Comparison of ENCODE assay signal across 2 cellular contexts in the genomic region with DNA sequence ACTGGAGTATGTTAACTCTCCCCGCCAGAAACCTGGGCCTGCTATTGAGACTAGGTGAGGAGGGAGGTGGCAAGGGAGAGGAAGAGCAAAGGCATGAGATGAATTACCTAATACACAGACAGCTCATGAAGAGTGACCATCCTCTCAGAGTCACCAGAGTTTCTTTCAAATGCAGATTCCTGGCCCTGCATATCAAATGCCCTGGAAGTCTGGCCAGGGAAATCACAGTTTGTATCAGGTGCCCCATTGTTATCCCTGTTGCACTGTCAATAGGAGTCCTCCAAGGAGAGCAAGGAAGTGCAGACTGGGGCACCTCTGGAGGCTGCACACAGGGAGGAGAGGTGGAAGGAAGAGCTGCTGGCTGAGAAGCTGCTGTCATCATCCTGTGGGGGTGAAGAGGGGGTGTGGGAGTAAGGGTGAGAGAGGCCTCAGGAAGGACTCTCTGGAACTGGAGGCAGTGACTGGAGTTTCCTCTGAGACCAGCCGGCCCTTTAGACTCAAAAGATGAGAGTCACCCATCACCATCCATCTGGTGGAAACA.
TF ChIP-seq lines count a peak whose summit lies in the region.

No MANE protein-coding gene starts in this region.

TF ChIP-seq in H1, 55 proteins besides CTCF, POLR2A, EP300 and RAD21 (continues in another document):
- TF ChIP-seq SAP30 (IDR thresholded peaks at IDR 0.05; ENCODE audit: insufficient read depth, insufficient replicate concordance, low read length) (no peak), TCF12 (IDR thresholded peaks at IDR 0.05; ENCODE audit: low read depth, low read length) (0 out of 2 replicates have a peak, but pooled peaks have one; percentile 76), SUZ12 (IDR thresholded peaks at IDR 0.05; ENCODE audit: low read length) (no peak), SP2 (IDR thresholded peaks at IDR 0.05; ENCODE audit: low read length) (no peak), NRF1 (IDR thresholded peaks at IDR 0.05; ENCODE audit: low read depth, low read length) (no peak), CBX5 (IDR thresholded peaks at IDR 0.05; ENCODE audit: low read depth, low read length) (no peak), SRF (IDR thresholded peaks at IDR 0.05; ENCODE audit: low read depth, low read length) (no peak), FOSL1 (IDR thresholded peaks at IDR 0.05; ENCODE audit: insufficient read depth, low read depth, low read length) (no peak), CHD2 (IDR thresholded peaks at IDR 0.05; ENCODE audit: low read length) (0 out of 2 replicates have a peak, but pooled peaks have one; percentile 34), NANOG (IDR thresholded peaks at IDR 0.05; ENCODE audit: insufficient read depth, low read depth, low read length, poor library complexity, severe bottlenecking) (peak; percentile 52), MAFK (IDR thresholded peaks at IDR 0.05; ENCODE audit: low read depth, low read length) (no peak), CTBP2 (IDR thresholded peaks at IDR 0.05; ENCODE audit: borderline replicate concordance, insufficient read depth, insufficient read length, low read length) (peak; percentile 92), KDM1A (IDR thresholded peaks at IDR 0.05; ENCODE audit: borderline replicate concordance, low read length) (0 out of 2 replicates have a peak, but pooled peaks have one; percentile 40), RFX5 (IDR thresholded peaks at IDR 0.05; ENCODE audit: borderline replicate concordance, low read depth, low read length) (no peak), BCL11A (IDR thresholded peaks at IDR 0.05; ENCODE audit: low read depth in 2 of 2, low read length in 2 of 2) (no peak), ASH2L (IDR thresholded peaks at IDR 0.05; ENCODE audit: low read length) (peak; percentile 68), GTF2F1 (IDR thresholded peaks at IDR 0.05; ENCODE audit: borderline replicate concordance, low read depth, low read length) (no peak), SP4 (IDR thresholded peaks at IDR 0.05; ENCODE audit: low read length) (0 out of 2 replicates have a peak, but pooled peaks have one; percentile 73)
- TF ChIP-seq, protein P1, sequence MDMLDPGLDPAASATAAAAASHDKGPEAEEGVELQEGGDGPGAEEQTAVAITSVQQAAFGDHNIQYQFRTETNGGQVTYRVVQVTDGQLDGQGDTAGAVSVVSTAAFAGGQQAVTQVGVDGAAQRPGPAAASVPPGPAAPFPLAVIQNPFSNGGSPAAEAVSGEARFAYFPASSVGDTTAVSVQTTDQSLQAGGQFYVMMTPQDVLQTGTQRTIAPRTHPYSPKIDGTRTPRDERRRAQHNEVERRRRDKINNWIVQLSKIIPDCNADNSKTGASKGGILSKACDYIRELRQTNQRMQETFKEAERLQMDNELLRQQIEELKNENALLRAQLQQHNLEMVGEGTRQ (IDR thresholded peaks at IDR 0.05; ENCODE audit: low read length), result no peak
- TF ChIP-seq, protein P2, sequence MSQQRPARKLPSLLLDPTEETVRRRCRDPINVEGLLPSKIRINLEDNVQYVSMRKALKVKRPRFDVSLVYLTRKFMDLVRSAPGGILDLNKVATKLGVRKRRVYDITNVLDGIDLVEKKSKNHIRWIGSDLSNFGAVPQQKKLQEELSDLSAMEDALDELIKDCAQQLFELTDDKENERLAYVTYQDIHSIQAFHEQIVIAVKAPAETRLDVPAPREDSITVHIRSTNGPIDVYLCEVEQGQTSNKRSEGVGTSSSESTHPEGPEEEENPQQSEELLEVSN (IDR thresholded peaks at IDR 0.05), result 0 out of 2 replicates have a peak, but pooled peaks have one; percentile 11
- TF ChIP-seq, protein P3, sequence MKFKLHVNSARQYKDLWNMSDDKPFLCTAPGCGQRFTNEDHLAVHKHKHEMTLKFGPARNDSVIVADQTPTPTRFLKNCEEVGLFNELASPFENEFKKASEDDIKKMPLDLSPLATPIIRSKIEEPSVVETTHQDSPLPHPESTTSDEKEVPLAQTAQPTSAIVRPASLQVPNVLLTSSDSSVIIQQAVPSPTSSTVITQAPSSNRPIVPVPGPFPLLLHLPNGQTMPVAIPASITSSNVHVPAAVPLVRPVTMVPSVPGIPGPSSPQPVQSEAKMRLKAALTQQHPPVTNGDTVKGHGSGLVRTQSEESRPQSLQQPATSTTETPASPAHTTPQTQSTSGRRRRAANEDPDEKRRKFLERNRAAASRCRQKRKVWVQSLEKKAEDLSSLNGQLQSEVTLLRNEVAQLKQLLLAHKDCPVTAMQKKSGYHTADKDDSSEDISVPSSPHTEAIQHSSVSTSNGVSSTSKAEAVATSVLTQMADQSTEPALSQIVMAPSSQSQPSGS (IDR thresholded peaks at IDR 0.05; ENCODE audit: low read length), result peak; percentile 91

TF ChIP-seq in HepG2, 621 proteins besides CTCF, POLR2A, EP300 and RAD21:
- TF ChIP-seq, protein P4, sequence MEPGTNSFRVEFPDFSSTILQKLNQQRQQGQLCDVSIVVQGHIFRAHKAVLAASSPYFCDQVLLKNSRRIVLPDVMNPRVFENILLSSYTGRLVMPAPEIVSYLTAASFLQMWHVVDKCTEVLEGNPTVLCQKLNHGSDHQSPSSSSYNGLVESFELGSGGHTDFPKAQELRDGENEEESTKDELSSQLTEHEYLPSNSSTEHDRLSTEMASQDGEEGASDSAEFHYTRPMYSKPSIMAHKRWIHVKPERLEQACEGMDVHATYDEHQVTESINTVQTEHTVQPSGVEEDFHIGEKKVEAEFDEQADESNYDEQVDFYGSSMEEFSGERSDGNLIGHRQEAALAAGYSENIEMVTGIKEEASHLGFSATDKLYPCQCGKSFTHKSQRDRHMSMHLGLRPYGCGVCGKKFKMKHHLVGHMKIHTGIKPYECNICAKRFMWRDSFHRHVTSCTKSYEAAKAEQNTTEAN (CRISPR knock-in tag; conservative IDR thresholded peaks at IDR 0.05), result no peak
- no peak for TF ChIP-seq ZNF749 (CRISPR knock-in tag; IDR thresholded peaks at IDR 0.05; ENCODE audit: borderline replicate concordance)
- no peak for TF ChIP-seq FOXJ3 (CRISPR knock-in tag; IDR thresholded peaks at IDR 0.05; ENCODE audit: borderline replicate concordance)
- TF ChIP-seq ZNF572 (CRISPR knock-in tag; IDR thresholded peaks at IDR 0.05), result no peak
- TF ChIP-seq ZNF501 (CRISPR knock-in tag; IDR thresholded peaks at IDR 0.05), result no peak
- TF ChIP-seq TSC22D2 (CRISPR knock-in tag; IDR thresholded peaks at IDR 0.05; ENCODE audit: borderline replicate concordance), result no peak
- TF ChIP-seq ZNF101 (CRISPR knock-in tag; IDR thresholded peaks at IDR 0.05; ENCODE audit: borderline replicate concordance, low read depth), result no peak
- no peak for TF ChIP-seq RFXANK (CRISPR knock-in tag; IDR thresholded peaks at IDR 0.05)
- no peak for TF ChIP-seq MYNN (CRISPR knock-in tag; IDR thresholded peaks at IDR 0.05; ENCODE audit: low read depth)
- TF ChIP-seq, protein P5, sequence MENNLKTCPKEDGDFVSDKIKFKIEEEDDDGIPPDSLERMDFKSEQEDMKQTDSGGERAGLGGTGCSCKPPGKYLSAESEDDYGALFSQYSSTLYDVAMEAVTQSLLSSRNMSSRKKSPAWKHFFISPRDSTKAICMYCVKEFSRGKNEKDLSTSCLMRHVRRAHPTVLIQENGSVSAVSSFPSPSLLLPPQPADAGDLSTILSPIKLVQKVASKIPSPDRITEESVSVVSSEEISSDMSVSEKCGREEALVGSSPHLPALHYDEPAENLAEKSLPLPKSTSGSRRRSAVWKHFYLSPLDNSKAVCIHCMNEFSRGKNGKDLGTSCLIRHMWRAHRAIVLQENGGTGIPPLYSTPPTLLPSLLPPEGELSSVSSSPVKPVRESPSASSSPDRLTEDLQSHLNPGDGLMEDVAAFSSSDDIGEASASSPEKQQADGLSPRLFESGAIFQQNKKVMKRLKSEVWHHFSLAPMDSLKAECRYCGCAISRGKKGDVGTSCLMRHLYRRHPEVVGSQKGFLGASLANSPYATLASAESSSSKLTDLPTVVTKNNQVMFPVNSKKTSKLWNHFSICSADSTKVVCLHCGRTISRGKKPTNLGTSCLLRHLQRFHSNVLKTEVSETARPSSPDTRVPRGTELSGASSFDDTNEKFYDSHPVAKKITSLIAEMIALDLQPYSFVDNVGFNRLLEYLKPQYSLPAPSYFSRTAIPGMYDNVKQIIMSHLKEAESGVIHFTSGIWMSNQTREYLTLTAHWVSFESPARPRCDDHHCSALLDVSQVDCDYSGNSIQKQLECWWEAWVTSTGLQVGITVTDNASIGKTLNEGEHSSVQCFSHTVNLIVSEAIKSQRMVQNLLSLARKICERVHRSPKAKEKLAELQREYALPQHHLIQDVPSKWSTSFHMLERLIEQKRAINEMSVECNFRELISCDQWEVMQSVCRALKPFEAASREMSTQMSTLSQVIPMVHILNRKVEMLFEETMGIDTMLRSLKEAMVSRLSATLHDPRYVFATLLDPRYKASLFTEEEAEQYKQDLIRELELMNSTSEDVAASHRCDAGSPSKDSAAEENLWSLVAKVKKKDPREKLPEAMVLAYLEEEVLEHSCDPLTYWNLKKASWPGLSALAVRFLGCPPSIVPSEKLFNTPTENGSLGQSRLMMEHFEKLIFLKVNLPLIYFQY (CRISPR knock-in tag; IDR thresholded peaks at IDR 0.05; ENCODE audit: borderline replicate concordance), result no peak
- no peak for TF ChIP-seq ZSCAN30 (CRISPR knock-in tag; IDR thresholded peaks at IDR 0.05)
TF ChIP-seq in HepG2: peak in this region for 0.
